In the genomic region with DNA sequence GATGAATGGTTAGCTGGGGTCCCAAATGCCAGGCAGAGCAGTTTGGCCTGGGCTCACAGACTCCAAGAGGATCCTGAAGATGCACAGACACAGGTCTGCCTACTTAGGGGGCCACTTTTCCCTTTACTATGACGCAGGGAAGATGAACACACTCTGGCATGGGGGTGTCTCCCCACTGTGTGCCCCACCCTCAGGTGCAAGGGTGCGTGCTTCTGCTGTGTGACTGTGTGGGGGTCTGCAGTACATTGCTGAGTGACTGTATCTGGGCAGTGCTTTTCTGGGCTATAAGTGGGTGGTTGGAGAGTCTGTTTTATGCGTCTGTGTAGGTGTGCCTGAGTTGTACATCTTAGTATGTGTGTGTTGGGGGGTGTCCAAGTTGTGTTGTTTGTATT, we compare ENCODE assay signal across 16 cellular contexts. TPM values are rescaled to one million over a fixed set of nuclear protein-coding genes. Genes with fewer than 3 reads are reported as not detected.
DNase-seq lines count a peak whose midpoint lies in the region; ATAC-seq, FAIRE-seq and TF ChIP-seq lines count a peak whose summit lies in the region.
"Had no signal": no experiment of that assay in that cellular context is flagged by ENCODE, and none has a peak within 500 bp of the region (broad histone marks: within the 10 kb centered on the region; RNA-seq: fewer than 3 reads in every experiment).

No MANE protein-coding gene starts in this region.

- peaks cover 2% of the 10 kb centered on the region for H3K4me1 Mint-ChIP-seq in T-helper 17 cell
- H3K4me1 Mint-ChIP-seq: CD4-positive, CD25-positive, alpha-beta regulatory T cell had no signal

- H3K9me3 ChIP-seq in HEK293 (ENCODE audit: control insufficient read depth, insufficient read depth, low read depth, low read length) (no peaks in the 10 kb centered on the region), K562 (replicated peaks; ENCODE audit: control insufficient read depth, insufficient read depth, low read depth, low read length) (no peaks in the 10 kb centered on the region), liver (ENCODE audit: control insufficient read depth in 4 of 4, low read length in 3 of 4) (no peaks in the 10 kb centered on the region), stomach (no peaks in the 10 kb centered on the region), T-helper 17 cell (ENCODE audit: control insufficient read depth, low read length, poor library complexity, severe bottlenecking) (no peaks in the 10 kb centered on the region), colonic mucosa (no peaks in the 10 kb centered on the region)
- H3K9me3 ChIP-seq: BLaER1, HAP-1 had no signal

- FAIRE-seq in K562 (lab: Jason Lieb, UNC): no peak
- FAIRE-seq: H1 had no signal

- ATAC-seq in K562 (no peak), T-helper 17 cell (no peak), HG02885 (IDR thresholded peaks at IDR 0.05; ENCODE audit: poor library complexity, unreplicated experiment) (no peak)

- POLR2A ChIA-PET in HEK293 (lab: Yijun Ruan, JAX) (interaction anchor here (2.7 kb wide), 1 partner anchor 10 kb away, joined by 11 read pairs; a partner anchor contains a TSS), K562 (lab: Yijun Ruan, JAX) (interaction anchor here (0.6 to 2.4 kb wide), 2 partner anchors 10 to 51 kb away, joined by 3 to 12 read pairs; a partner anchor contains a TSS)

- CTCF ChIA-PET in HEK293 (lab: Yijun Ruan, JAX): no interaction called here
- CTCF ChIA-PET in K562 (lab: Yijun Ruan, JAX; ENCODE audit: low intra/inter-chr PET ratio): no interaction called here

- H3K79me2 ChIP-seq in K562 (ENCODE audit: control insufficient read depth, insufficient read depth, low read length): no peaks in the 10 kb centered on the region

- no TSS peak for BruUV-seq in K562 (replicated peaks; lab: Mats Ljungman, UMichigan)

- H3K27ac Mint-ChIP-seq in T-helper 17 cell: no peak overlapping the region
- H3K27ac Mint-ChIP-seq: HFFc6 had no signal

- H3K27me3 ChIP-seq in K562 (ENCODE audit: control insufficient read depth in 2 of 2, insufficient read depth in 2 of 2, low read length in 2 of 2) (no peaks in the 10 kb centered on the region), liver (ENCODE audit: control insufficient read depth in 4 of 4, insufficient read depth in 4 of 4, low read length in 3 of 4) (no peaks in the 10 kb centered on the region), stomach (no peaks in the 10 kb centered on the region), colonic mucosa (no peaks in the 10 kb centered on the region)
- H3K27me3 ChIP-seq: BLaER1 had no signal

- peaks cover 8% of the 10 kb centered on the region for H3K36me3 Mint-ChIP-seq in T-helper 17 cell (ENCODE audit: low read depth)
- H3K36me3 Mint-ChIP-seq: CD4-positive, CD25-positive, alpha-beta regulatory T cell had no signal

- no peak for TF ChIP-seq RAD21 in K562 (CRISPR knock-in tag; conservative IDR thresholded peaks at IDR 0.05 in 1 of 2, IDR thresholded peaks at IDR 0.05 in 1 of 2)
- TF ChIP-seq RAD21 in liver (IDR thresholded peaks at IDR 0.05): no peak

- H3K36me3 ChIP-seq in HEK293 (ENCODE audit: control insufficient read depth in 2 of 2, insufficient read depth in 1 of 2, low read length in 2 of 2): no peaks in the 10 kb centered on the region
- H3K36me3 ChIP-seq in K562 (ENCODE audit: control insufficient read depth, insufficient read depth, low read length): no peaks in the 10 kb centered on the region
- peaks cover 0 to 6% (median under 1%) of the 10 kb centered on the region in 4 donors for H3K36me3 ChIP-seq in liver (ENCODE audit: control insufficient read depth in 4 of 4, insufficient read depth in 3 of 4, low read depth in 1 of 4, low read length in 3 of 4)
- no peaks in the 10 kb centered on the region for H3K36me3 ChIP-seq in stomach
- H3K36me3 ChIP-seq in colonic mucosa: no peaks in the 10 kb centered on the region
- H3K36me3 ChIP-seq: BLaER1, HAP-1 had no signal

- 54% methylated on average over 3 of the region's 3 CpGs for WGBS in K562 (ENCODE audit: insufficient coverage, low coverage, missing lambda C conversion rate)
- WGBS in liver: 41% methylated on average over 3 of the region's 3 CpGs
- WGBS in stomach, 5 donors: 49 to 92% (median 66%) methylated on average over 2 to 3 of the region's 3 CpGs

- H3K4me2 ChIP-seq in K562 (ENCODE audit: insufficient read depth, low read length): no peak overlapping the region
- H3K4me2 ChIP-seq: BLaER1 had no signal

- H3K9me1 ChIP-seq in K562 (ENCODE audit: control insufficient read depth, insufficient read depth, low read length): no peaks in the 10 kb centered on the region

- peaks cover 14% of the 10 kb centered on the region for H3K27me3 Mint-ChIP-seq in T-helper 17 cell

- TF ChIP-seq EP300 in K562 (IDR thresholded peaks at IDR 0.05; ENCODE audit: low read length) (no peak), stomach (IDR thresholded peaks at IDR 0.05) (no peak)

- peaks cover 8% of the 10 kb centered on the region for H3K4me1 ChIP-seq in HEK293 (ENCODE audit: control insufficient read depth, insufficient read depth, low read length)
- peaks cover 26 to 27% of the 10 kb centered on the region in 2 experiments for H3K4me1 ChIP-seq in K562 (replicated peaks in 1 of 2; ENCODE audit: control insufficient read depth in 2 of 2, insufficient read depth in 2 of 2, low read length in 2 of 2)
- H3K4me1 ChIP-seq in liver (ENCODE audit: control insufficient read depth in 4 of 4, insufficient read depth in 4 of 4, low read length in 3 of 4): peaks cover 3 to 37% (median 19%) of the 10 kb centered on the region in 4 donors
- H3K4me1 ChIP-seq in stomach: peaks cover 14 to 28% (median 22%) of the 10 kb centered on the region in 4 donors
- H3K4me1 ChIP-seq in colonic mucosa: peaks cover 11% of the 10 kb centered on the region
- H3K4me1 ChIP-seq: HAP-1 had no signal

- TF ChIP-seq POLR2A in K562 (conservative IDR thresholded peaks at IDR 0.05): no peak
- TF ChIP-seq POLR2A in stomach (IDR thresholded peaks at IDR 0.05): no peak

- intact Hi-C loops in K562 (cut with micrococcal nuclease) (no loop called here), stomach (cut with DNase I; ENCODE audit: low total_unique reads) (no loop called here), colonic mucosa (cut with DNase I) (no loop called here)

- in situ Hi-C loops in K562 (cut with MboI): no loop called here

- H3K27ac ChIP-seq in HEK293 (ENCODE audit: extremely low read depth, low read depth, low read length) (no peak overlapping the region), K562 (ENCODE audit: extremely low read depth, low read depth, low read length) (no peak overlapping the region), liver (ENCODE audit: low read depth in 1 of 2, low read length in 2 of 2) (peak overlapping the region; percentile 97 to 99), stomach (peak overlapping the region in 3 of 5 donors; percentile 1 to 7 (median 1)), colonic mucosa (no peak overlapping the region)
- H3K27ac ChIP-seq: BLaER1, HL-60 had no signal

- H3K4me3 ChIP-seq in HEK293 (ENCODE audit: low read depth, low read length): no peak overlapping the region
- H3K4me3 ChIP-seq in K562: no peak overlapping the region
- H3K4me3 ChIP-seq in liver (ENCODE audit: low read depth in 1 of 3, low read length in 3 of 3): no peak overlapping the region
- no peak overlapping the region for H3K4me3 ChIP-seq in stomach
- no peak overlapping the region for H3K4me3 ChIP-seq in colonic mucosa
- H3K4me3 ChIP-seq: BLaER1, HAP-1 had no signal

- H3K4me3 Mint-ChIP-seq in T-helper 17 cell: no peak overlapping the region
- H3K4me3 Mint-ChIP-seq: CD4-positive, CD25-positive, alpha-beta regulatory T cell; HFFc6 had no signal

- H4K20me1 ChIP-seq in K562 (replicated peaks; ENCODE audit: control insufficient read depth, insufficient read depth, low read length): no peaks in the 10 kb centered on the region
- H4K20me1 ChIP-seq: BLaER1 had no signal

- 0 out of 2 replicates have a peak overlapping the region, but pooled peaks have one; percentile 6 for H2AFZ ChIP-seq in K562 (ENCODE audit: low read depth, low read length)

- DNase-seq in K562 (ENCODE audit: extremely low read depth in 1 of 4, low spot score in 3 of 4): no peak
- DNase-seq in stomach: no peak
- no peak for DNase-seq in T-helper 17 cell
- DNase-seq in colonic mucosa: no peak
- DNase-seq: 8988T; AML-193; CD4-positive, CD25-positive, alpha-beta regulatory T cell; GF-D8; HFFc6 had no signal

- peak overlapping the region in 1 of 2 experiments; percentile 8; a peak in 1 of 4 replicates for H3K9ac ChIP-seq in K562 (ENCODE audit: insufficient read depth in 1 of 2, low read depth in 2 of 2, low read length in 2 of 2)
- H3K9ac ChIP-seq in liver (ENCODE audit: low read depth in 1 of 2, low read length in 2 of 2): no peak overlapping the region
- H3K9ac ChIP-seq in colonic mucosa (ENCODE audit: low read depth in 2 of 2, low read length in 2 of 2): peak overlapping the region in 1 of 2 donors; percentile 13
- H3K9ac ChIP-seq: BLaER1 had no signal

- TF ChIP-seq CTCF in HEK293 (tag by site-specific recombination; IDR thresholded peaks at IDR 0.05) (no peak), K562 (IDR thresholded peaks at IDR 0.05 in 2 of 3, conservative IDR thresholded peaks at IDR 0.05 in 1 of 3; ENCODE audit: insufficient read depth in 2 of 3, low read depth in 1 of 3, low read length in 3 of 3) (no peak), liver (IDR thresholded peaks at IDR 0.05; ENCODE audit: low read depth, low read length, missing input control) (no peak), stomach (IDR thresholded peaks at IDR 0.05) (no peak), colonic mucosa (IDR thresholded peaks at IDR 0.05) (no peak)

RNA-seq across cellular contexts. Expression of a gene that starts 3.8 kb away (rescaled TPM):
- total RNA-seq in K562 (2011; cell fraction: chromatin; rRNA removed; ENCODE audit: low replicate concordance): not detected in 2 replicates
- total RNA-seq in K562 (2011; cell fraction: nucleolus; rRNA removed): not detected in 2 replicates
- not detected in 2 replicates for total RNA-seq in K562 (2011; cell fraction: nucleoplasm; rRNA removed)
- not detected in 2 replicates for total RNA-seq in K562 (2014; rRNA removed)
- total RNA-seq in K562 (2014; rRNA removed; fragmentation: Illumina TruSeq; extraction: Trizol): not detected in 2 replicates
- not detected in 2 replicates for total RNA-seq in K562 (2015; rRNA removed; fragmentation: Illumina TruSeq; extraction: Trizol)
- total RNA-seq in K562 (2021): not detected in 2 replicates
- polyA plus RNA-seq in K562 (2011; rRNA removed): not detected in 2 replicates
- 0.06 TPM in 1 of 2 replicates, not detected in the other for polyA plus RNA-seq in K562 (2011; cell fraction: cytosol; rRNA removed)
- polyA plus RNA-seq in K562 (2011; cell fraction: nucleus; rRNA removed): not detected in 2 replicates
- 0.08 TPM in 1 of 2 replicates, not detected in the other for polyA plus RNA-seq in K562 (2012)
- polyA plus RNA-seq in K562 (2014; fragmentation: Illumina TruSeq; extraction: Trizol): not detected in 2 replicates
- polyA plus RNA-seq in K562 (2014; fragmentation: Nextera tagmentation; extraction: Ambion mirVana): not detected
- polyA plus RNA-seq in K562 (2014; rRNA removed): not detected in 2 replicates
- polyA minus RNA-seq in K562 (2011; rRNA and poly(A)+ RNA removed): not detected in 2 replicates
- not detected in 2 replicates for polyA minus RNA-seq in K562 (2011; cell fraction: cytosol; rRNA and poly(A)+ RNA removed)
- not detected in 2 replicates for polyA minus RNA-seq in K562 (2011; cell fraction: nucleus; rRNA and poly(A)+ RNA removed)
- 10 to 100 TPM; 15.7 to 24.2 TPM for total RNA-seq in liver
- 100 to 1,000 TPM in 1 of 2 donors, 10 to 100 TPM in 1; 56.9 to 166 TPM for polyA plus RNA-seq in liver
- 10 to 100 TPM in 2 of 5 donors, 1 to 10 TPM in 1, not detected in 2; 8.3 to 31.2 (median 21.7) TPM for total RNA-seq in stomach
- polyA plus RNA-seq in stomach: 10 to 100 TPM; 10.7 to 63.3 (median 39.1) TPM
- total RNA-seq in T-helper 17 cell: not detected
- 1 to 10 TPM in 1 of 2 donors, under 1 TPM in 1; 0.64 to 1.8 TPM for total RNA-seq in colonic mucosa
- total RNA-seq: CD4-positive, CD25-positive, alpha-beta regulatory T cell; H1; HFFc6 had no signal
- polyA plus RNA-seq: CD4-positive, CD25-positive, alpha-beta regulatory T cell; H1 had no signal

RNA-seq across cellular contexts. Expression of a gene that starts 9.7 kb away (rescaled TPM):
- 15.2 and 22.9 TPM in 2 replicates for total RNA-seq in K562 (2011; cell fraction: chromatin; rRNA removed; ENCODE audit: low replicate concordance)
- total RNA-seq in K562 (2011; cell fraction: nucleolus; rRNA removed): 20.1 and 20.7 TPM in 2 replicates
- total RNA-seq in K562 (2011; cell fraction: nucleoplasm; rRNA removed): 11.5 and 12.9 TPM in 2 replicates
- total RNA-seq in K562 (2014; rRNA removed): 16.4 and 21.0 TPM in 2 replicates
- 8.6 and 9.9 TPM in 2 replicates for total RNA-seq in K562 (2014; rRNA removed; fragmentation: Illumina TruSeq; extraction: Trizol)
- 15.3 and 16.2 TPM in 2 replicates for total RNA-seq in K562 (2015; rRNA removed; fragmentation: Illumina TruSeq; extraction: Trizol)
- 22.5 and 23.0 TPM in 2 replicates for total RNA-seq in K562 (2021)
- polyA plus RNA-seq in K562 (2011; rRNA removed): 5.4 and 7.2 TPM in 2 replicates
- polyA plus RNA-seq in K562 (2011; cell fraction: cytosol; rRNA removed): 7.0 and 9.7 TPM in 2 replicates
- 10.6 and 15.3 TPM in 2 replicates for polyA plus RNA-seq in K562 (2011; cell fraction: nucleus; rRNA removed)
- 13.1 and 16.8 TPM in 2 replicates for polyA plus RNA-seq in K562 (2012)
- polyA plus RNA-seq in K562 (2014; fragmentation: Illumina TruSeq; extraction: Trizol): 14.4 and 17.5 TPM in 2 replicates
- 1 to 10 TPM; 1.6 to 4.9 TPM for polyA plus RNA-seq in K562 (2014; fragmentation: Nextera tagmentation; extraction: Ambion mirVana)
- polyA plus RNA-seq in K562 (2014; rRNA removed): 13.3 and 16.1 TPM in 2 replicates
- polyA minus RNA-seq in K562 (2011; rRNA and poly(A)+ RNA removed): 6.1 and 6.7 TPM in 2 replicates
- polyA minus RNA-seq in K562 (2011; cell fraction: cytosol; rRNA and poly(A)+ RNA removed): 3.6 and 6.0 TPM in 2 replicates
- 8.1 and 10.2 TPM in 2 replicates for polyA minus RNA-seq in K562 (2011; cell fraction: nucleus; rRNA and poly(A)+ RNA removed)
- 1 to 10 TPM; 6.3 TPM for total RNA-seq in liver
- 1 to 10 TPM; 5.8 to 6.2 TPM for polyA plus RNA-seq in liver
- 10 to 100 TPM in 3 of 5 donors, 1 to 10 TPM in 2; 3.1 to 42.0 (median 10.3) TPM for total RNA-seq in stomach
- polyA plus RNA-seq in stomach: 10 to 100 TPM; 13.5 to 21.8 (median 18.3) TPM
- 10 to 100 TPM; 26.4 to 43.2 TPM for total RNA-seq in T-helper 17 cell
- total RNA-seq in colonic mucosa: 10 to 100 TPM; 13.9 to 14.4 TPM

RNA-seq across cellular contexts. Expression of a gene that starts 11.6 kb away (rescaled TPM):
- total RNA-seq in K562 (2011; cell fraction: chromatin; rRNA removed; ENCODE audit: low replicate concordance): 70.9 and 112 TPM in 2 replicates
- 73.0 and 85.1 TPM in 2 replicates for total RNA-seq in K562 (2011; cell fraction: nucleolus; rRNA removed)
- 71.2 and 76.6 TPM in 2 replicates for total RNA-seq in K562 (2011; cell fraction: nucleoplasm; rRNA removed)
- total RNA-seq in K562 (2014; rRNA removed): 234 and 265 TPM in 2 replicates
- total RNA-seq in K562 (2014; rRNA removed; fragmentation: Illumina TruSeq; extraction: Trizol): 83.1 and 86.9 TPM in 2 replicates
- total RNA-seq in K562 (2015; rRNA removed; fragmentation: Illumina TruSeq; extraction: Trizol): 156 and 157 TPM in 2 replicates
- 160 and 170 TPM in 2 replicates for total RNA-seq in K562 (2021)
- polyA plus RNA-seq in K562 (2011; rRNA removed): 42.5 and 59.7 TPM in 2 replicates
- polyA plus RNA-seq in K562 (2011; cell fraction: cytosol; rRNA removed): 49.6 and 54.7 TPM in 2 replicates
- polyA plus RNA-seq in K562 (2011; cell fraction: nucleus; rRNA removed): 56.8 and 59.7 TPM in 2 replicates
- 171 and 247 TPM in 2 replicates for polyA plus RNA-seq in K562 (2012)
- polyA plus RNA-seq in K562 (2014; fragmentation: Illumina TruSeq; extraction: Trizol): 202 and 219 TPM in 2 replicates
- polyA plus RNA-seq in K562 (2014; fragmentation: Nextera tagmentation; extraction: Ambion mirVana): 10 to 100 TPM in 1 of 2 experiments, 1 to 10 TPM in 1; 9.8 to 18.1 TPM
- 126 and 149 TPM in 2 replicates for polyA plus RNA-seq in K562 (2014; rRNA removed)
- 42.3 and 52.0 TPM in 2 replicates for polyA minus RNA-seq in K562 (2011; rRNA and poly(A)+ RNA removed)
- polyA minus RNA-seq in K562 (2011; cell fraction: cytosol; rRNA and poly(A)+ RNA removed): 79.7 and 80.2 TPM in 2 replicates
- polyA minus RNA-seq in K562 (2011; cell fraction: nucleus; rRNA and poly(A)+ RNA removed): 19.4 and 28.9 TPM in 2 replicates
- 10 to 100 TPM; 18.2 to 22.8 TPM for total RNA-seq in liver
- polyA plus RNA-seq in liver: 10 to 100 TPM; 49.7 to 50.7 TPM
- total RNA-seq in stomach: 10 to 100 TPM; 20.0 to 88.1 (median 33.5) TPM
- 10 to 100 TPM; 58.6 to 80.6 (median 71.7) TPM for polyA plus RNA-seq in stomach
- total RNA-seq in T-helper 17 cell: 10 to 100 TPM; 41.8 to 43.0 TPM
- 10 to 100 TPM; 37.9 to 92.5 TPM for total RNA-seq in colonic mucosa

RNA-seq across cellular contexts. Expression of a gene that starts 19.9 kb away (rescaled TPM):
- total RNA-seq in K562 (2011; cell fraction: chromatin; rRNA removed; ENCODE audit: low replicate concordance): 37.7 and 65.6 TPM in 2 replicates
- total RNA-seq in K562 (2011; cell fraction: nucleolus; rRNA removed): 41.7 and 49.9 TPM in 2 replicates
- total RNA-seq in K562 (2011; cell fraction: nucleoplasm; rRNA removed): 42.3 and 47.5 TPM in 2 replicates
- 16.3 and 26.7 TPM in 2 replicates for total RNA-seq in K562 (2014; rRNA removed)
- total RNA-seq in K562 (2014; rRNA removed; fragmentation: Illumina TruSeq; extraction: Trizol): 19.3 and 20.4 TPM in 2 replicates
- total RNA-seq in K562 (2015; rRNA removed; fragmentation: Illumina TruSeq; extraction: Trizol): 27.0 and 28.0 TPM in 2 replicates
- 58.8 and 59.0 TPM in 2 replicates for total RNA-seq in K562 (2021)
- 45.1 and 64.7 TPM in 2 replicates for polyA plus RNA-seq in K562 (2011; rRNA removed)
- polyA plus RNA-seq in K562 (2011; cell fraction: cytosol; rRNA removed): 37.8 and 64.5 TPM in 2 replicates
- 49.3 and 52.7 TPM in 2 replicates for polyA plus RNA-seq in K562 (2011; cell fraction: nucleus; rRNA removed)
- polyA plus RNA-seq in K562 (2012): 32.5 and 46.9 TPM in 2 replicates
- polyA plus RNA-seq in K562 (2014; fragmentation: Illumina TruSeq; extraction: Trizol): 23.2 and 34.0 TPM in 2 replicates
- polyA plus RNA-seq in K562 (2014; fragmentation: Nextera tagmentation; extraction: Ambion mirVana): 10 to 100 TPM in 1 of 2 experiments, 1 to 10 TPM in 1; 9.9 to 11.4 TPM
- polyA plus RNA-seq in K562 (2014; rRNA removed): 17.4 and 31.8 TPM in 2 replicates
- 40.1 and 57.8 TPM in 2 replicates for polyA minus RNA-seq in K562 (2011; rRNA and poly(A)+ RNA removed)
- polyA minus RNA-seq in K562 (2011; cell fraction: cytosol; rRNA and poly(A)+ RNA removed): 52.9 and 56.0 TPM in 2 replicates
- polyA minus RNA-seq in K562 (2011; cell fraction: nucleus; rRNA and poly(A)+ RNA removed): 15.4 and 16.0 TPM in 2 replicates
- 10 to 100 TPM in 1 of 2 donors, 1 to 10 TPM in 1; 9.5 to 10.3 TPM for total RNA-seq in liver
- polyA plus RNA-seq in liver: 10 to 100 TPM; 10.5 to 12.7 TPM
- 10 to 100 TPM in 2 of 5 donors, 1 to 10 TPM in 3; 5.4 to 66.3 (median 9.9) TPM for total RNA-seq in stomach
- polyA plus RNA-seq in stomach: 10 to 100 TPM; 11.2 to 20.6 (median 15.6) TPM
- total RNA-seq in T-helper 17 cell: 10 to 100 TPM; 29.1 to 41.9 TPM
- total RNA-seq in colonic mucosa: 10 to 100 TPM; 32.4 to 36.2 TPM

RNA-seq across cellular contexts. Expression of a gene that starts 47.0 kb away (rescaled TPM):
- total RNA-seq in K562 (2011; cell fraction: chromatin; rRNA removed; ENCODE audit: low replicate concordance): 0.42 and 0.90 TPM in 2 replicates
- 0.66 and 1.3 TPM in 2 replicates for total RNA-seq in K562 (2011; cell fraction: nucleolus; rRNA removed)
- 0.37 and 1.5 TPM in 2 replicates for total RNA-seq in K562 (2011; cell fraction: nucleoplasm; rRNA removed)
- total RNA-seq in K562 (2014; rRNA removed) (2.2 and 2.7 TPM in 2 replicates), K562 (2014; rRNA removed; fragmentation: Illumina TruSeq; extraction: Trizol) (0.38 and 0.73 TPM in 2 replicates), K562 (2015; rRNA removed; fragmentation: Illumina TruSeq; extraction: Trizol) (2.0 and 3.0 TPM in 2 replicates), K562 (2021) (3.1 and 3.7 TPM in 2 replicates), liver (under 1 TPM in 1 of 2 donors, not detected in 1; 0.17 TPM), stomach (100 to 1,000 TPM in 1 of 5 donors, 10 to 100 TPM in 4; 17.4 to 109 (median 78.1) TPM), T-helper 17 cell (1 to 10 TPM; 1.3 TPM), colonic mucosa (100 to 1,000 TPM; 239 to 253 TPM)
- polyA plus RNA-seq in K562 (2011; rRNA removed) (0.86 and 1.7 TPM in 2 replicates), K562 (2014; fragmentation: Illumina TruSeq; extraction: Trizol) (2.7 and 3.4 TPM in 2 replicates), K562 (2014; fragmentation: Nextera tagmentation; extraction: Ambion mirVana) (under 1 TPM; 0.10 to 0.11 TPM), K562 (2014; rRNA removed) (3.8 and 3.9 TPM in 2 replicates), liver (under 1 TPM in 1 of 2 donors, not detected in 1; 0.69 TPM), stomach (100 to 1,000 TPM in 2 of 3 donors, 10 to 100 TPM in 1; 77.6 to 410 (median 146) TPM)
- 1.9 and 2.8 TPM in 2 replicates for polyA plus RNA-seq in K562 (2011; cell fraction: cytosol; rRNA removed)
- polyA plus RNA-seq in K562 (2011; cell fraction: nucleus; rRNA removed): 0.67 and 0.91 TPM in 2 replicates
- 1.6 and 4.0 TPM in 2 replicates for polyA plus RNA-seq in K562 (2012)
- 0.25 and 0.42 TPM in 2 replicates for polyA minus RNA-seq in K562 (2011; rRNA and poly(A)+ RNA removed)
- 2.3 and 3.7 TPM in 2 replicates for polyA minus RNA-seq in K562 (2011; cell fraction: cytosol; rRNA and poly(A)+ RNA removed)
- polyA minus RNA-seq in K562 (2011; cell fraction: nucleus; rRNA and poly(A)+ RNA removed): 0.67 and 0.89 TPM in 2 replicates
- polyA plus RNA-seq: CD4-positive, CD25-positive, alpha-beta regulatory T cell had no signal

Comparison
In these comparisons a context has a peak if more than half of its experiments do, and no peak if none do; other contexts are left out.
1. H3K27ac ChIP-seq: peak in liver (2 of 2) and stomach (3 of 5); none in HEK293 (single experiment), K562 (single experiment) and colonic mucosa (single experiment).